ENCODE assay signal across 14 cellular contexts in the genomic region with DNA sequence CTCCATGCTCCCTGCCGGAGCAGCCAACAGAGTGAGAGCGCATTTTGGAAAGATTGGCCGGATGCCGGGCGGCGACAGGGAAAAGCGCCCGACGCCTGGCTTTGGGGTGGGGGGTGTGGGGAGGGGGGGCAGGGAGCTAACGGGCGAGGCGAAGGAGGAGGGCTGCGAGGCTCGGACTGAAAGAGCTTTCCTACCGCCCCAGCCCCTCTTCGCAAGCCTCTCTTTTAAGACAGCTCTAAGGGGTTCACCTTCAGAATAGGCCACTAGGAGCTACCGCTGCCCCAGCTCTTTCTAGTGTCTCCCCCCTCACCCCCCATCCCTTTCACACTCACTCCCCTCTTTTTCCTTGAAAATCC. TPM values are rescaled to one million over a fixed set of nuclear protein-coding genes. Genes with fewer than 3 reads are reported as not detected.
DNase-seq lines count a peak whose midpoint lies in the region; ATAC-seq and TF ChIP-seq lines count a peak whose summit lies in the region.
"Had no signal": no experiment of that assay in that cellular context is flagged by ENCODE, and none has a peak within 500 bp of the region (broad histone marks: within the 10 kb centered on the region; RNA-seq: fewer than 3 reads in every experiment).

No MANE protein-coding gene starts in this region.

- H3K4me1 ChIP-seq in spleen, result peaks cover 0 to 22% (median 13%) of the 10 kb centered on the region in 6 donors

- peaks cover 8 to 100% (median 87%) of the 10 kb centered on the region in 7 donors for H3K27me3 ChIP-seq in spleen (replicated peaks in 1 of 7)

- no peak for TF ChIP-seq CTCF in spleen (IDR thresholded peaks at IDR 0.05 in 8 of 11, conservative IDR thresholded peaks at IDR 0.05 in 3 of 11)

- H3K36me3 Mint-ChIP-seq in activated T-helper 17 cell treated with anti-CD3 and anti-CD28 coated beads, Interleukin-2, amount 50 U/mL, for 72 hours (ENCODE audit: low read depth), result peaks cover 32% of the 10 kb centered on the region

- peaks cover 77% of the 10 kb centered on the region for H3K27me3 Mint-ChIP-seq in activated T-helper 17 cell treated with anti-CD3 and anti-CD28 coated beads, Interleukin-2, amount 50 U/mL, for 72 hours

- H3K4me1 Mint-ChIP-seq in activated T-helper 17 cell treated with anti-CD3 and anti-CD28 coated beads, Interleukin-2, amount 50 U/mL, for 72 hours, result peaks cover 11% of the 10 kb centered on the region

- no peak overlapping the region for H3K27ac Mint-ChIP-seq in activated T-helper 17 cell treated with anti-CD3 and anti-CD28 coated beads, Interleukin-2, amount 50 U/mL, for 72 hours

- H3K9me3 Mint-ChIP-seq in activated T-helper 17 cell treated with anti-CD3 and anti-CD28 coated beads, Interleukin-2, amount 50 U/mL, for 72 hours, result peaks cover 7% of the 10 kb centered on the region

- H3K36me3 ChIP-seq in spleen, result no peaks in the 10 kb centered on the region
- H3K36me3 ChIP-seq: neutrophil, thyroid gland had no signal

- H3K27ac ChIP-seq in spleen, result no peak overlapping the region
- H3K27ac ChIP-seq: neutrophil, thyroid gland had no signal

- no peak for ATAC-seq in activated T-helper 17 cell treated with anti-CD3 and anti-CD28 coated beads, Interleukin-2, amount 50 U/mL, for 72 hours (replicated peaks)
- ATAC-seq in HG03025 (IDR thresholded peaks at IDR 0.05; ENCODE audit: low FRiP score, unreplicated experiment), result no peak
- ATAC-seq in HG03175 (IDR thresholded peaks at IDR 0.05; ENCODE audit: unreplicated experiment), result no peak

- WGBS in spleen, 5 donors, result 1 to 10% (median 3%) methylated on average over 9 to 17 of the region's 17 CpGs

- no peak for TF ChIP-seq POLR2A in spleen (IDR thresholded peaks at IDR 0.05)

- peaks cover 0 to 13% (median 0%) of the 10 kb centered on the region in 8 donors for H3K9me3 ChIP-seq in spleen
- H3K9me3 ChIP-seq: neutrophil, thyroid gland had no signal

- DNase-seq in NCI-H748 (lab: John Stamatoyannopoulos, UW; ENCODE audit: unreplicated experiment) (peak; percentile 41), NCI-H748 treated with DMSO at 0.1 percent for 48 hours (lab: John Stamatoyannopoulos, UW) (no peak), iPS-NIHi11 (ENCODE audit: low spot score) (peak; percentile 56), spleen (no peak), DMS53 (lab: John Stamatoyannopoulos, UW) (no peak)
- DNase-seq: activated gamma-delta T cell treated with Interleukin-2 at 50 U/mL for 16 hours; NCI-H2081 treated with DMSO at 0.1 percent for 48 hours; stimulated activated CD4-positive, alpha-beta T cell treated with anti-CD3 and anti-CD28 coated beads, Interleukin-4, amount 100 ng/mL, for 1 hour had no signal

- H3K4me3 ChIP-seq in spleen, result peak overlapping the region in 5 of 8 donors; percentile 3 to 50 (median 7)
- H3K4me3 ChIP-seq: thyroid gland had no signal

- intact Hi-C loops in spleen (cut with DNase I; ENCODE audit: low total_unique reads), result no loop called here

- H3K4me3 Mint-ChIP-seq in activated T-helper 17 cell treated with anti-CD3 and anti-CD28 coated beads, Interleukin-2, amount 50 U/mL, for 72 hours, result peak overlapping the region; percentile 73

RNA-seq across cellular contexts. Expression of gene DBX1, which starts 3.5 kb away (rescaled TPM):
- total RNA-seq in activated T-helper 17 cell treated with anti-CD3 and anti-CD28 coated beads, Interleukin-2, amount 50 U/mL, for 72 hours, result not detected
- not detected for total RNA-seq in spleen
- polyA plus RNA-seq in spleen, result not detected
- total RNA-seq: dermis blood vessel endothelial cell, thyroid gland had no signal

Comparison
In these comparisons a context has a peak if more than half of its experiments do, and no peak if none do; other contexts are left out.
1. DNase-seq: peak in NCI-H748 (single experiment) and iPS-NIHi11 (single experiment); none in NCI-H748 treated with DMSO at 0.1 percent for 48 hours (single experiment), spleen (single experiment) and DMS53 (single experiment).